8 cellular contexts compared by ENCODE assay signal in the genomic region with DNA sequence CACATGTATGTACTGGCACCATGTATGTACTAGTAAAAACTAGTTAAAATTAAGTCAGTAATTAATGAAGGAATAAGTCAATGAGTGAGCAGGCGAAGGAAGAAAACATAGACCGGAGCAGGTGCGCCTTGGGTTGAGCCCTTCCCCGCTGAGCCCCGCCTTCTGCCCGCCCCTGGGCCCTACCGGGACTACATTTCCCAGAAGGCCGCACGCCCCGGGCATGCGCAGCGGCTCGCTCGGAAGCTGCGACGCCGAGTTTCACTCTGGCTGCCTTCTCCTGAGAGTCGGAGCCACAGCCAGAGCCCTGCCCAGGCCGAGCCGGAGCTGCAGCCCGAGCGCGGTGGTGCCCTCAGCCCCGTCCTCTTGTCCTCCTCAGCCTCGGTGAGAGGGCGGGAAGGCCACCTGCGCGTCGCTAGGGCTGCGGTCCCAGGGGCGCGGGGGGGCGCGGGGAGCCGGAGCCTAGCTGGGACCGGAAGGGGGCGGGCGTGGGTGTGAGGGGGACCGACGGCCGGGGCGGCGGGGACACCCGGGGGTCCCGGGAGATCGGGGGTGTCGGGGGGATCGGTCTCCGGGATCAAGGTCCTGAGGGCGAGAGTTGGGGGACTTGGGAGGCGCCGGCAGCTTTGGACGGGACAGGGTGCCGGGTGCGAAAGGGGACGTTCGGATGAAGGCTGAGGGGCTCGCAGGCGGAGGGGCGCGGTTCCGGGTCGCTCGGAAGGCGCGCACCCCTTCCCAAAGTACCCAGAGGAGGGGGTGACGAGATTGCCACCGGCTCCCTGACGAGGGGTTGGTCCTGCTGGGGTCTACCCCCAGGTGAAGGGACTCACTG.
DNase-seq lines count a peak whose midpoint lies in the region; ATAC-seq, FAIRE-seq and TF ChIP-seq lines count a peak whose summit lies in the region.
"Not testable (repeated sequence)": the region's sequence is repeated elsewhere in the genome, so short reads cannot be mapped to it uniquely, and the experiment has no call there.

No MANE protein-coding gene starts in this region.

- peak; percentile 89 for FAIRE-seq in GM12892 (lab: Jason Lieb, UNC)

- not testable (repeated sequence) for H3K36me3 Mint-ChIP-seq in activated naive CD8-positive, alpha-beta T cell treated with anti-CD3 and anti-CD28 coated beads for 36 hours

- DNase-seq in GM12892 (ENCODE audit: insufficient read length); left colon: not testable (repeated sequence)
- peak; percentile 21 for DNase-seq in activated naive CD8-positive, alpha-beta T cell treated with anti-CD3 and anti-CD28 coated beads for 36 hours
- DNase-seq in stimulated activated CD4-positive, alpha-beta T cell treated with anti-CD3 and anti-CD28 coated beads, Interleukin-15, amount 100 ng/mL, for 24 hours: peak; percentile 20

- H3K9me3 Mint-ChIP-seq in activated naive CD8-positive, alpha-beta T cell treated with anti-CD3 and anti-CD28 coated beads for 36 hours: not testable (repeated sequence)

- not testable (repeated sequence) for H3K4me1 Mint-ChIP-seq in activated naive CD8-positive, alpha-beta T cell treated with anti-CD3 and anti-CD28 coated beads for 36 hours

- intact Hi-C loops in left colon (cut with DNase I, micrococcal nuclease): not testable (repeated sequence)

- not testable (repeated sequence) for H3K27ac Mint-ChIP-seq in activated naive CD8-positive, alpha-beta T cell treated with anti-CD3 and anti-CD28 coated beads for 36 hours

- not testable (repeated sequence) for H3K27me3 Mint-ChIP-seq in activated naive CD8-positive, alpha-beta T cell treated with anti-CD3 and anti-CD28 coated beads for 36 hours

- H3K4me3 Mint-ChIP-seq in activated naive CD8-positive, alpha-beta T cell treated with anti-CD3 and anti-CD28 coated beads for 36 hours: peak overlapping the region; percentile 42

- ATAC-seq in GM19351 (IDR thresholded peaks at IDR 0.05; ENCODE audit: unreplicated experiment) (peak; percentile 97), GM21825 (IDR thresholded peaks at IDR 0.05; ENCODE audit: unreplicated experiment) (peak; percentile 99), HG03060 (IDR thresholded peaks at IDR 0.05; ENCODE audit: low read depth, unreplicated experiment) (peak; percentile 78), HG03571 (IDR thresholded peaks at IDR 0.05; ENCODE audit: unreplicated experiment) (peak; percentile 96), left colon (peak; percentile 82)

- TF ChIP-seq POLR2A in GM12892 (IDR thresholded peaks at IDR 0.05; ENCODE audit: low read depth, low read length): not testable (repeated sequence)
